ENCODE assay signal across 8 cellular contexts in the genomic region with DNA sequence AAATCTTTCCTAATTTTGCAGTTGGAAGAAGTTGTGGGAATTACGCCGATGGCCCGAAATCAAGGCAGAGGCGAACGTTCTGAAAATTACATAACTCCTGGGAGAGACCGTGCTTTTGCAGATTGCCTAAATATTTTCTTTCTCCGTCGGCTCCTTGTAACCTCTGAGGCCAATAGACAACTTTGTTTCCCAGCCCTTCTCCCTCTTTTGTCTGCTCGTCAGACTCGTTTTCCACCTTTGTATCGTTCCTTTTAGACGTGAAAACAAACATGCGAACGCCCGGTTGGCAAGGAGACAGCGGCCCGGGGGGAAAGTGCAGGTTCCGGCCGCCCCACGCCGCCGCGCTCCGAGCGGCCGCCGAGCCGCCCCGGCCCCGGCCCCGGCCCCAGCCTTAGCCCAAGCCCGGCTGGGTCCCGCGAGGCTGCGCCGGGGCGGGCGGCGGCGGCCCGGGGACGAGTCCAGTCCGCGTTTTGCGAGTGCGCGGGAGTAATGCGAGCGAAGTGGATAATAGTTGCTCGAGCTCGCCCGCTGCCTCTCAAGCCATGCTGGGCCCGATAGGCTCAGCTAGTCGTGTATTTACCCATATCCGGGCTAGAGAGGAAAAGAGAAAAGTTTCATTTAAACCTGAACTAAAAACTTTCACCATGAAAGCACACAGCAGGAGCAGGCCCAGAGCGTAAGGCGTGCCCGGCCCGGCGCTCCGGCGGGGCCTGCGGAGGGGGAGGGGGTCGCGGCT. TPM values are rescaled to one million over a fixed set of nuclear protein-coding genes. Genes with fewer than 3 reads are reported as not detected.
DNase-seq lines count a peak whose midpoint lies in the region; ATAC-seq, FAIRE-seq and TF ChIP-seq lines count a peak whose summit lies in the region.

A gene (plus strand): TSS at position 538 of the 736 bp plus-strand sequence. CDS start 303 bp downstream, outside the sequence.

- H3K4me1 ChIP-seq in MM.1S (ENCODE audit: low read length) (no peaks in the 10 kb centered on the region), heart left ventricle (peaks cover 0 to 47% (median 30%) of the 10 kb centered on the region in 12 donors), upper lobe of left lung (peaks cover 20 to 29% (median 25%) of the 10 kb centered on the region in 4 donors)

- H3K9me3 ChIP-seq in MM.1S (replicated peaks; ENCODE audit: insufficient read depth, low read length) (no peaks in the 10 kb centered on the region), heart left ventricle (no peaks in the 10 kb centered on the region), upper lobe of left lung (no peaks in the 10 kb centered on the region)

- peak within 1 kb of the TSS; percentile 63; the same call in 1 of the 2 replicates for H3K4me2 ChIP-seq in MM.1S (ENCODE audit: low read depth, low read length)

- DNase-seq in GM06990 (ENCODE audit: extremely low read depth, insufficient read length): peak; percentile 87
- peak; percentile 61 for DNase-seq in H54 (ENCODE audit: insufficient read length, low spot score)
- peak; percentile 80 for DNase-seq in MM.1S
- DNase-seq in T follicular helper cell (ENCODE audit: low read depth): peak; percentile 78
- DNase-seq in activated naive CD8-positive, alpha-beta T cell treated with anti-CD3 and anti-CD28 coated beads, Interleukin-2, amount 50 U/mL, for 24 hours: peak; percentile 70
- DNase-seq in heart left ventricle: peak; percentile 87 to 93 (median 89)
- peak; percentile 68 for DNase-seq in progenitor cell of endocrine pancreas (ENCODE audit: low spot score, unreplicated experiment)
- DNase-seq in upper lobe of left lung: peak; percentile 86 to 96

- H3K27ac ChIP-seq in MM.1S (ENCODE audit: low read length): peak within 1 kb of the TSS; percentile 80; the same call in 1 of the 2 replicates
- peak within 1 kb of the TSS; percentile 96 to 99 (median 98) for H3K27ac ChIP-seq in heart left ventricle
- H3K27ac ChIP-seq in upper lobe of left lung: peak within 1 kb of the TSS; percentile 96 to 100 (median 96)

- peak within 1 kb of the TSS; percentile 81 for H3K4me3 Mint-ChIP-seq in activated naive CD8-positive, alpha-beta T cell treated with anti-CD3 and anti-CD28 coated beads, Interleukin-2, amount 50 U/mL, for 24 hours
- peak within 1 kb of the TSS; percentile 92 for H3K4me3 Mint-ChIP-seq in progenitor cell of endocrine pancreas (ENCODE audit: low read depth)

- H3K27me3 ChIP-seq in GM06990 (replicated peaks; ENCODE audit: control insufficient read depth, insufficient read depth, low read length): no peaks in the 10 kb centered on the region
- no peaks in the 10 kb centered on the region for H3K27me3 ChIP-seq in MM.1S (replicated peaks; ENCODE audit: insufficient read depth, low read length)
- no peaks in the 10 kb centered on the region for H3K27me3 ChIP-seq in heart left ventricle
- no peaks in the 10 kb centered on the region for H3K27me3 ChIP-seq in upper lobe of left lung

- intact Hi-C loops in heart left ventricle (cut with DNase I): loop anchor here in 9 of 10 donors (1.0 to 10.0 kb wide), 16 partner anchors 56 to 498 kb away; no protein-coding TSS in a partner anchor

- TF ChIP-seq POLR2A in H54 (IDR thresholded peaks at IDR 0.05; ENCODE audit: low read depth, low read length): peak; percentile 25; the same call in 1 of the 2 replicates
- peak in 1 of 2 donors; percentile 56 for TF ChIP-seq POLR2A in heart left ventricle (IDR thresholded peaks at IDR 0.05)
- TF ChIP-seq POLR2A in upper lobe of left lung (IDR thresholded peaks at IDR 0.05): peak in 3 of 4 donors; percentile 18 to 71 (median 71)

- H3K9ac ChIP-seq in MM.1S (ENCODE audit: low read length): peak within 1 kb of the TSS; percentile 78

- H3K4me3 ChIP-seq in GM06990 (replicated peaks; ENCODE audit: low read depth, low read length) (peak within 1 kb of the TSS; percentile 74), MM.1S (ENCODE audit: low read length) (peak within 1 kb of the TSS; percentile 61), heart left ventricle (peak within 1 kb of the TSS; percentile 67 to 97 (median 80)), upper lobe of left lung (peak within 1 kb of the TSS; percentile 76 to 90 (median 89))

- H3K36me3 ChIP-seq in GM06990 (ENCODE audit: control insufficient read depth, insufficient read depth, low read length) (no peaks in the 10 kb centered on the region), MM.1S (replicated peaks; ENCODE audit: insufficient read depth, low read length) (no peaks in the 10 kb centered on the region), heart left ventricle (no peaks in the 10 kb centered on the region), upper lobe of left lung (no peaks in the 10 kb centered on the region)

- peak within 1 kb of the TSS; percentile 96 for H3K27ac Mint-ChIP-seq in activated naive CD8-positive, alpha-beta T cell treated with anti-CD3 and anti-CD28 coated beads, Interleukin-2, amount 50 U/mL, for 24 hours
- peak within 1 kb of the TSS; percentile 99 for H3K27ac Mint-ChIP-seq in progenitor cell of endocrine pancreas

- no peak for TF ChIP-seq CTCF in GM06990 (IDR thresholded peaks at IDR 0.05; ENCODE audit: insufficient read depth, low read length, poor library complexity, severe bottlenecking)
- no peak for TF ChIP-seq CTCF in MM.1S (IDR thresholded peaks at IDR 0.05; ENCODE audit: low read length)
- TF ChIP-seq CTCF in heart left ventricle (IDR thresholded peaks at IDR 0.05): no peak
- no peak for TF ChIP-seq CTCF in progenitor cell of endocrine pancreas (IDR thresholded peaks at IDR 0.05; ENCODE audit: unreplicated experiment)
- no peak for TF ChIP-seq CTCF in upper lobe of left lung (IDR thresholded peaks at IDR 0.05)

- peaks cover 2% of the 10 kb centered on the region; the same call in 1 of the 2 replicates for H3F3A ChIP-seq in MM.1S (ENCODE audit: insufficient read depth, low read length)

- FAIRE-seq in H54 (lab: Jason Lieb, UNC): no peak

- H3K4me1 Mint-ChIP-seq in activated naive CD8-positive, alpha-beta T cell treated with anti-CD3 and anti-CD28 coated beads, Interleukin-2, amount 50 U/mL, for 24 hours: peaks cover 42% of the 10 kb centered on the region
- H3K4me1 Mint-ChIP-seq in progenitor cell of endocrine pancreas (ENCODE audit: low read depth): peaks cover 51% of the 10 kb centered on the region

- no peak for TF ChIP-seq EP300 in upper lobe of left lung (IDR thresholded peaks at IDR 0.05)

- no peaks in the 10 kb centered on the region for H4K20me1 ChIP-seq in MM.1S (ENCODE audit: insufficient read depth, low read length)

- H3K36me3 Mint-ChIP-seq in activated naive CD8-positive, alpha-beta T cell treated with anti-CD3 and anti-CD28 coated beads, Interleukin-2, amount 50 U/mL, for 24 hours (ENCODE audit: low read depth): no peaks in the 10 kb centered on the region
- H3K36me3 Mint-ChIP-seq in progenitor cell of endocrine pancreas (ENCODE audit: insufficient read depth): no peaks in the 10 kb centered on the region

- WGBS in heart left ventricle, 4 donors: 1 to 2% (median 1%) methylated on average over 52 to 65 of the region's 65 CpGs
- WGBS in upper lobe of left lung, 2 donors: 0 to 1% methylated on average over 34 to 65 of the region's 65 CpGs

- H2AFZ ChIP-seq in MM.1S (ENCODE audit: low read length): no peak within 1 kb of the TSS

- peaks cover 24% of the 10 kb centered on the region for H3K79me2 ChIP-seq in MM.1S (ENCODE audit: low read length)

- H3K9me3 Mint-ChIP-seq in activated naive CD8-positive, alpha-beta T cell treated with anti-CD3 and anti-CD28 coated beads, Interleukin-2, amount 50 U/mL, for 24 hours: no peaks in the 10 kb centered on the region
- no peaks in the 10 kb centered on the region for H3K9me3 Mint-ChIP-seq in progenitor cell of endocrine pancreas (ENCODE audit: low read depth)

- no peaks in the 10 kb centered on the region for H3K9me2 ChIP-seq in MM.1S (replicated peaks; ENCODE audit: insufficient read depth, low read length)

- no peaks in the 10 kb centered on the region for H3K27me3 Mint-ChIP-seq in activated naive CD8-positive, alpha-beta T cell treated with anti-CD3 and anti-CD28 coated beads, Interleukin-2, amount 50 U/mL, for 24 hours
- H3K27me3 Mint-ChIP-seq in progenitor cell of endocrine pancreas: no peaks in the 10 kb centered on the region

- peak; percentile 37 for ATAC-seq in activated naive CD8-positive, alpha-beta T cell treated with anti-CD3 and anti-CD28 coated beads, Interleukin-2, amount 50 U/mL, for 24 hours
- ATAC-seq in heart left ventricle (peak; percentile 62 to 85 (median 81)), upper lobe of left lung (ENCODE audit: low FRiP score in 2 of 2) (peak; percentile 85 to 87)

RNA-seq across cellular contexts. Expression of the gene that starts here (rescaled TPM):
- total RNA-seq in heart left ventricle (10 to 100 TPM; 34.3 to 76.1 (median 53.9) TPM), progenitor cell of endocrine pancreas (152 and 153 TPM in 2 replicates), upper lobe of left lung (100 to 1,000 TPM in 3 of 6 donors, 10 to 100 TPM in 3; 66.4 to 168 (median 109) TPM)
- polyA plus RNA-seq in heart left ventricle: 10 to 100 TPM; 15.3 to 24.0 TPM

Comparison
In these comparisons a context has a peak if more than half of its experiments do, and no peak if none do; other contexts are left out.
1. Peak in every context shown above with its lines: DNase-seq, ATAC-seq, H3K4me3 ChIP-seq and H3K27ac ChIP-seq.